ENCODE assay signal across 17 cellular contexts in the genomic region with DNA sequence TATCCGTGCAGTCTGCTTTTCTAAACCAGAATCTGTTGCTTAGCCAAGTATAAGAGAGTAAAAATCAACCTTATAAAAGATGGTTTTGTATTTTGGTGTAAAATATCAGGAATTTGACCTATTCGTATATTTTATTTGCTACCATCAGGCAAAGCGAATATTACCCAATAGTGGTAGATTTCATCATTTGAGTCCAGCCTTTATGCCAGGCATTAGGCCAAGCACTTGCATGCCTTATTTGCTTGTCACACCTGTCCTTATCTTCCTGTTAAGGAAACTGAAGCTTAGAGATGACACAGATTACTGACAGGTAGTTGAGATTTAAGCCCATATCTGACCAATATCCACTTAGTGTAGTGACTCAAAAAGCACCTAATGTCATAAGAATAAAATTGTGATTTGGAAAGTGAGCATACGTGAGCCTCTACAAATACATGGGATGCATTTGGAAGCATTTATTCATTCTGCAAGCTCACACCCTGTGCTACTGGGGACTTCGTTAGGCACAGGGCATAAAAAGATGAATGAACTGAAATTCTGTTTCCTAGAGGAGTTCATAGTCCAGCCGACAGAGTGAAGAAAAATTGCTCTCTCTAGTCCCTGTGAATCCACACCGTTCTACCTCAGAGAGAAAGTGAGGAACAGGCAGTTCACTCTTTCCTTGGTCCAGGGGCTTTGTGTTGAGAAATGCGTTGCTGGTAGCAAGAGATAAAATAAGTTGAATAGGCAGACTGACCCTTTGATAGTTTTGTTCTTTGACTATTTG. TPM values are rescaled to one million over a fixed set of nuclear protein-coding genes. Genes with fewer than 3 reads are reported as not detected.
"Had no signal": no experiment of that assay in that cellular context is flagged by ENCODE, and none has a peak within 500 bp of the region (broad histone marks: within the 10 kb centered on the region; RNA-seq: fewer than 3 reads in every experiment).

No MANE protein-coding gene starts in this region.

- H3K27ac Mint-ChIP-seq: activated naive CD4-positive, alpha-beta T cell treated with anti-CD3 and anti-CD28 coated beads, Interleukin-2, amount 50 U/mL, for 24 hours; immature natural killer cell had no signal

- ATAC-seq: sciatic nerve; stimulated activated naive CD8-positive, alpha-beta T cell treated with anti-CD3 and anti-CD28 coated beads, Interleukin-15, Interleukin-2, amounts not matched to agents 100 U/mL and 50 U/mL, for 24 hours had no signal

- H3K27me3 ChIP-seq: upper lobe of left lung had no signal

- H3K4me3 ChIP-seq: left ventricle myocardium inferior, suprapubic skin, upper lobe of left lung had no signal

- H3K4me1 ChIP-seq: left ventricle myocardium inferior, parathyroid adenoma had no signal

- H3K27ac ChIP-seq: brain microvascular endothelial cell, left ventricle myocardium inferior, parathyroid adenoma, suprapubic skin, upper lobe of left lung had no signal

- DNase-seq: activated CD4-positive, alpha-beta T cell treated with anti-CD3 and anti-CD28 coated beads, Interleukin-2, amount 50 U/mL, for 4 hours; activated T-cell treated with anti-CD3 and anti-CD28 coated beads, Interleukin-2, amount 50 U/mL, for 1 hour; amygdala; brain microvascular endothelial cell; dermis blood vessel endothelial cell; erythroblast; immature natural killer cell; left ventricle myocardium inferior; mesendoderm; stimulated activated CD4-positive, alpha-beta T cell treated with anti-CD3 and anti-CD28 coated beads, Interleukin-2, amount 100 ng/mL, for 24 hours; stimulated activated naive CD8-positive, alpha-beta T cell treated with anti-CD3 and anti-CD28 coated beads, Interleukin-15, Interleukin-2, amounts not matched to agents 100 U/mL and 50 U/mL, for 24 hours had no signal

- H3K9ac ChIP-seq: parathyroid adenoma had no signal

- H2AFZ ChIP-seq: parathyroid adenoma had no signal

- H3K4me3 Mint-ChIP-seq: activated naive CD4-positive, alpha-beta T cell treated with anti-CD3 and anti-CD28 coated beads, Interleukin-2, amount 50 U/mL, for 24 hours; immature natural killer cell; neural crest cell had no signal

- H3K36me3 ChIP-seq: brain microvascular endothelial cell, left ventricle myocardium inferior, suprapubic skin, upper lobe of left lung had no signal

- H3K9me3 Mint-ChIP-seq: activated naive CD4-positive, alpha-beta T cell treated with anti-CD3 and anti-CD28 coated beads, Interleukin-2, amount 50 U/mL, for 24 hours; immature natural killer cell; neural crest cell had no signal

- H3K36me3 Mint-ChIP-seq: activated naive CD4-positive, alpha-beta T cell treated with anti-CD3 and anti-CD28 coated beads, Interleukin-2, amount 50 U/mL, for 24 hours; immature natural killer cell had no signal

- H3K79me2 ChIP-seq: parathyroid adenoma had no signal

- H3K9me3 ChIP-seq: suprapubic skin, upper lobe of left lung had no signal

RNA-seq across cellular contexts. Expression of a gene that starts 2.3 kb away (rescaled TPM):
- total RNA-seq: left ventricle myocardium inferior had no signal
